11 cellular contexts compared by ENCODE assay signal in the genomic region with DNA sequence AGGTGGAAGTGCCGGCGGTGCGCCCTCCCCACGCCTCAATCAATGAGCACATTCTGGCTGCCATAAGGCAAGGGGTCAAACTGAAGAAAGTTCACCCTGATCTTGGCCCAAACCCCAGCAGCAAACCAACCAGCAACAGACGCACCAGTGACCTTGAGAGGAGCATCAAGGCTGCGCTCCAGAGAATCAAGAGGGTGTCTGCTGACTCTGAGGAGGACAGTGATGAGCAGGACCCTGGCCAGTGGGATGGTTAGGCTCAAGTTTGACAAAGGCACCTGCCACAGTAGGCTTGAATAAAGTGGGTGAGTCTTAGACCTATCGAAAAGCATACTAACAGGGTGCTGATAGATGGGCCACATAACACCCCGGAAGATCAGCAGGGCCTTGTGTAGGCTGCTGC. TPM values are rescaled to one million over a fixed set of nuclear protein-coding genes. Genes with fewer than 3 reads are reported as not detected.
A peak's percentile ranks its signal among the peaks of the same experiment; 100 is the strongest.
DNase-seq lines count a peak whose midpoint lies in the region; ATAC-seq and TF ChIP-seq lines count a peak whose summit lies in the region.
"Had no signal": no experiment of that assay in that cellular context is flagged by ENCODE, and none has a peak within 500 bp of the region (broad histone marks: within the 10 kb centered on the region; RNA-seq: fewer than 3 reads in every experiment).

No MANE protein-coding gene starts in this region.

- H3K27ac Mint-ChIP-seq in chondrocyte (ENCODE audit: unreplicated experiment) = peak overlapping the region; percentile 89
- H3K27ac Mint-ChIP-seq in neural progenitor cell = peak overlapping the region; percentile 53

- H3K9me3 Mint-ChIP-seq in chondrocyte (ENCODE audit: low read depth) (no peaks in the 10 kb centered on the region), neural progenitor cell (no peaks in the 10 kb centered on the region)

- H3K27me3 ChIP-seq in OCI-LY3 (ENCODE audit: low read depth, low read length) = no peaks in the 10 kb centered on the region
- H3K27me3 ChIP-seq in neural progenitor cell = no peaks in the 10 kb centered on the region
- H3K27me3 ChIP-seq in uterus = no peaks in the 10 kb centered on the region
- H3K27me3 ChIP-seq: breast epithelium, thyroid gland had no signal

- no peak for TF ChIP-seq POLR2A in uterus (IDR thresholded peaks at IDR 0.05)

- H3K27ac ChIP-seq in OCI-LY3 (ENCODE audit: low read length) = peak overlapping the region; percentile 86
- no peak overlapping the region for H3K27ac ChIP-seq in neural progenitor cell
- no peak overlapping the region for H3K27ac ChIP-seq in uterus
- H3K27ac ChIP-seq: breast epithelium, thyroid gland had no signal

- TF ChIP-seq CTCF in OCI-LY3 (IDR thresholded peaks at IDR 0.05; ENCODE audit: low read depth, low read length) = 0 out of 2 replicates have a peak, but pooled peaks have one; percentile 9
- no peak for TF ChIP-seq CTCF in chondrocyte (IDR thresholded peaks at IDR 0.05)
- no peak for TF ChIP-seq CTCF in neural progenitor cell (IDR thresholded peaks at IDR 0.05)
- TF ChIP-seq CTCF in uterus (IDR thresholded peaks at IDR 0.05) = no peak

- peak; percentile 4 for ATAC-seq in GM21825 (IDR thresholded peaks at IDR 0.05; ENCODE audit: unreplicated experiment)

- H4K20me1 ChIP-seq in OCI-LY3 (ENCODE audit: insufficient read depth, low read length) (peaks cover 53% of the 10 kb centered on the region), neural progenitor cell (ENCODE audit: low read depth) (no peaks in the 10 kb centered on the region)

- no peaks in the 10 kb centered on the region for H3K27me3 Mint-ChIP-seq in chondrocyte (ENCODE audit: low read depth)
- H3K27me3 Mint-ChIP-seq in neural progenitor cell (ENCODE audit: insufficient read depth, low read depth) = peaks cover 8% of the 10 kb centered on the region

- H3K4me3 Mint-ChIP-seq in chondrocyte (ENCODE audit: unreplicated experiment) (no peak overlapping the region), neural progenitor cell (no peak overlapping the region)

- H2AFZ ChIP-seq in OCI-LY3 (ENCODE audit: low read depth, low read length) (no peak overlapping the region), neural progenitor cell (replicated peaks) (no peak overlapping the region)

- intact Hi-C loops in uterus (cut with DNase I; ENCODE audit: low total_unique reads) = no loop called here

- H3K9ac ChIP-seq in OCI-LY3 (ENCODE audit: low read length) (peak overlapping the region; percentile 14; the same call in 1 of the 2 replicates), neural progenitor cell (no peak overlapping the region)

- DNase-seq in chondrocyte (ENCODE audit: low spot score) (no peak), neural progenitor cell (ENCODE audit: low spot score) (no peak), uterus (no peak), NCI-H1417 (lab: John Stamatoyannopoulos, UW) (no peak), SHP77 (lab: John Stamatoyannopoulos, UW) (no peak)
- DNase-seq: RPMI8226, thyroid gland had no signal

- H3K36me3 ChIP-seq in OCI-LY3 (replicated peaks; ENCODE audit: low read depth, low read length) (peaks cover 76% of the 10 kb centered on the region), neural progenitor cell (no peaks in the 10 kb centered on the region), uterus (no peaks in the 10 kb centered on the region)

- peaks cover 62% of the 10 kb centered on the region for H3K36me3 Mint-ChIP-seq in chondrocyte (ENCODE audit: low read depth)
- H3K36me3 Mint-ChIP-seq in neural progenitor cell = peaks cover 33% of the 10 kb centered on the region

- no peaks in the 10 kb centered on the region for H3F3A ChIP-seq in neural progenitor cell (ENCODE audit: low read depth)

- H3K4me1 ChIP-seq in OCI-LY3 (ENCODE audit: low read length) (peaks cover 27% of the 10 kb centered on the region), neural progenitor cell (no peaks in the 10 kb centered on the region), uterus (no peaks in the 10 kb centered on the region)
- H3K4me1 ChIP-seq: breast epithelium, thyroid gland had no signal

- peaks cover 25% of the 10 kb centered on the region for H3K4me1 Mint-ChIP-seq in chondrocyte (ENCODE audit: low read depth)
- peaks cover 15% of the 10 kb centered on the region for H3K4me1 Mint-ChIP-seq in neural progenitor cell

- H3K9me3 ChIP-seq in OCI-LY3 (ENCODE audit: insufficient read depth, low read length) (no peaks in the 10 kb centered on the region), neural progenitor cell (ENCODE audit: low read depth) (no peaks in the 10 kb centered on the region), uterus (no peaks in the 10 kb centered on the region)
- H3K9me3 ChIP-seq: breast epithelium, thyroid gland had no signal

- H3K79me2 ChIP-seq in OCI-LY3 (ENCODE audit: low read length) (peaks cover 3% of the 10 kb centered on the region; the same call in 1 of the 2 replicates), neural progenitor cell (ENCODE audit: low read depth) (no peaks in the 10 kb centered on the region)

- peak overlapping the region; percentile 50 for H3K4me3 ChIP-seq in OCI-LY3 (ENCODE audit: low read length)
- no peak overlapping the region for H3K4me3 ChIP-seq in neural progenitor cell
- no peak overlapping the region for H3K4me3 ChIP-seq in uterus
- H3K4me3 ChIP-seq: breast epithelium, thyroid gland had no signal

- H3K4me2 ChIP-seq in OCI-LY3 (ENCODE audit: low read length) (peak overlapping the region; percentile 82), neural progenitor cell (no peak overlapping the region)

RNA-seq across cellular contexts. Expression of a gene that starts 23.9 kb away (rescaled TPM):
- total RNA-seq in chondrocyte (6.4 to 10.0 TPM (median 9.1 TPM) in 3 replicates), neural progenitor cell (ENCODE audit: low replicate concordance) (1.9 and 3.1 TPM in 2 replicates), uterus (10 to 100 TPM in 1 of 4 donors, 1 to 10 TPM in 3; 3.5 to 10.8 (median 5.2) TPM)

RNA-seq across cellular contexts. Expression of a gene that starts 27.4 kb away (rescaled TPM):
- total RNA-seq in chondrocyte (not detected in 3 replicates), neural progenitor cell (ENCODE audit: low replicate concordance) (not detected in 2 replicates), uterus (not detected)
- total RNA-seq: epithelial cell of proximal tubule had no signal
